Comparison of ENCODE assay signal across 12 cellular contexts in genomic region chr19:13033244-13033643, GRCh38. TPM values are rescaled to one million over a fixed set of nuclear protein-coding genes. Genes with fewer than 3 reads are reported as not detected.
DNase-seq lines count a peak whose midpoint lies in the region; ATAC-seq and TF ChIP-seq lines count a peak whose summit lies in the region.
"Had no signal": no experiment of that assay in that cellular context is flagged by ENCODE, and none has a peak within 500 bp of the region (broad histone marks: within the 10 kb centered on the region; RNA-seq: fewer than 3 reads in every experiment).

No MANE protein-coding gene starts in this region.

- no peaks in the 10 kb centered on the region for H3K9me3 ChIP-seq in mammary epithelial cell (replicated peaks; ENCODE audit: insufficient read depth, low read length)
- no peaks in the 10 kb centered on the region for H3K9me3 ChIP-seq in Caco-2

- H3K9ac ChIP-seq in mammary epithelial cell (ENCODE audit: insufficient read depth, low read length), result no peak overlapping the region

- no peaks in the 10 kb centered on the region for H4K20me1 ChIP-seq in mammary epithelial cell (ENCODE audit: insufficient read depth, low read length)

- no peaks in the 10 kb centered on the region for H3K9me3 Mint-ChIP-seq in stimulated activated naive CD8-positive, alpha-beta T cell treated with anti-CD3 and anti-CD28 coated beads, Interleukin-15, amount 100 ng/mL, for 72 hours
- no peaks in the 10 kb centered on the region for H3K9me3 Mint-ChIP-seq in Caco-2 (ENCODE audit: unreplicated experiment)
- H3K9me3 Mint-ChIP-seq: activated B cell treated with CpG ODN at 0.5 μM for 24 hours; activated naive CD4-positive, alpha-beta T cell treated with anti-CD3 and anti-CD28 coated beads, Interleukin-2, amount 50 U/mL, for 24 hours; CD4-positive, CD25-positive, alpha-beta regulatory T cell; nephron progenitor cell had no signal

- H3K27ac ChIP-seq in mammary epithelial cell (ENCODE audit: insufficient read depth, low read depth, low read length), result peak overlapping the region; percentile 97

- H3K4me1 ChIP-seq in mammary epithelial cell (ENCODE audit: insufficient read depth, low read length), result peaks cover 93% of the 10 kb centered on the region
- peaks cover 19% of the 10 kb centered on the region for H3K4me1 ChIP-seq in Caco-2

- BruUV-seq in mammary epithelial cell (replicated peaks; lab: Mats Ljungman, UMichigan) (no TSS peak), Caco-2 (replicated peaks; lab: Mats Ljungman, UMichigan) (no TSS peak)

- no peaks in the 10 kb centered on the region for H3K36me3 ChIP-seq in mammary epithelial cell (ENCODE audit: insufficient read depth, low read length)
- no peaks in the 10 kb centered on the region for H3K36me3 ChIP-seq in Caco-2 (ENCODE audit: control insufficient read depth, insufficient read depth, low read length)

- peak; percentile 35 for ATAC-seq in stimulated activated naive CD8-positive, alpha-beta T cell treated with anti-CD3 and anti-CD28 coated beads, Interleukin-15, amount 100 ng/mL, for 72 hours
- no peak for ATAC-seq in stimulated activated naive CD8-positive, alpha-beta T cell treated with anti-CD3 and anti-CD28 coated beads, Interleukin-15, Interleukin-2, amounts not matched to agents 100 U/mL and 50 U/mL, for 24 hours
- ATAC-seq in HG02588 (IDR thresholded peaks at IDR 0.05; ENCODE audit: unreplicated experiment), result no peak

- H3K4me1 Mint-ChIP-seq in stimulated activated naive CD8-positive, alpha-beta T cell treated with anti-CD3 and anti-CD28 coated beads, Interleukin-15, amount 100 ng/mL, for 72 hours, result peaks cover 41% of the 10 kb centered on the region
- peaks cover 25% of the 10 kb centered on the region for H3K4me1 Mint-ChIP-seq in Caco-2 (ENCODE audit: low read depth, unreplicated experiment)
- H3K4me1 Mint-ChIP-seq: activated B cell treated with CpG ODN at 0.5 μM for 24 hours; activated naive CD4-positive, alpha-beta T cell treated with anti-CD3 and anti-CD28 coated beads, Interleukin-2, amount 50 U/mL, for 24 hours had no signal

- no peaks in the 10 kb centered on the region for H3K27me3 Mint-ChIP-seq in stimulated activated naive CD8-positive, alpha-beta T cell treated with anti-CD3 and anti-CD28 coated beads, Interleukin-15, amount 100 ng/mL, for 72 hours
- peaks cover 2% of the 10 kb centered on the region for H3K27me3 Mint-ChIP-seq in Caco-2 (ENCODE audit: insufficient read depth, unreplicated experiment)
- H3K27me3 Mint-ChIP-seq: activated naive CD4-positive, alpha-beta T cell treated with anti-CD3 and anti-CD28 coated beads, Interleukin-2, amount 50 U/mL, for 24 hours had no signal

- DNase-seq in stimulated activated naive CD8-positive, alpha-beta T cell treated with anti-CD3 and anti-CD28 coated beads, Interleukin-15, amount 100 ng/mL, for 72 hours, result no peak
- DNase-seq in stimulated activated naive CD8-positive, alpha-beta T cell treated with anti-CD3 and anti-CD28 coated beads, Interleukin-15, Interleukin-2, amounts not matched to agents 100 U/mL and 50 U/mL, for 24 hours, result no peak
- DNase-seq in mammary epithelial cell (no peak), medulla oblongata (ENCODE audit: extremely low spot score) (peak; percentile 81), Caco-2 (no peak)
- no peak for DNase-seq in effector CD4-positive, alpha-beta T cell
- DNase-seq in activated CD4-positive, alpha-beta T cell treated with anti-CD3 and anti-CD28 coated beads, Interleukin-2, amount 50 U/mL, for 4 hours, result no peak
- DNase-seq: activated B cell treated with CpG ODN at 0.5 μM for 24 hours, nephron progenitor cell had no signal

- POLR2A ChIA-PET in Caco-2 (lab: Charles Lee), result no interaction called here

- no peak overlapping the region for H3K4me3 ChIP-seq in mammary epithelial cell (replicated peaks in 1 of 3; ENCODE audit: insufficient read depth in 1 of 3, low read depth in 2 of 3, low read length in 3 of 3)
- H3K4me3 ChIP-seq in Caco-2 (ENCODE audit: low read depth, low read length), result no peak overlapping the region

- peaks cover 94% of the 10 kb centered on the region for H3K79me2 ChIP-seq in mammary epithelial cell (ENCODE audit: insufficient read depth, low read length)

- H3K4me2 ChIP-seq in mammary epithelial cell (ENCODE audit: insufficient read depth, low read depth, low read length), result no peak overlapping the region

- no peaks in the 10 kb centered on the region for H3K36me3 Mint-ChIP-seq in Caco-2 (ENCODE audit: insufficient read depth, unreplicated experiment)
- H3K36me3 Mint-ChIP-seq: activated naive CD4-positive, alpha-beta T cell treated with anti-CD3 and anti-CD28 coated beads, Interleukin-2, amount 50 U/mL, for 24 hours; CD4-positive, CD25-positive, alpha-beta regulatory T cell had no signal

- H3K27me3 ChIP-seq in mammary epithelial cell (ENCODE audit: insufficient read depth, low read length) (no peaks in the 10 kb centered on the region), Caco-2 (replicated peaks; ENCODE audit: control insufficient read depth, insufficient read depth, low read length) (no peaks in the 10 kb centered on the region; the same call in none of the 2 replicates)

- CTCF ChIA-PET in mammary epithelial cell (lab: Charles Lee; ENCODE audit: low non-redundant PET) (interaction anchor here (0.9 to 2.2 kb wide), 3 partner anchors 22 to 28 kb away, joined by 4 to 15 read pairs (median 7); no protein-coding TSS in a partner anchor), Caco-2 (lab: Charles Lee) (interaction anchor here (1.1 to 1.7 kb wide), 2 partner anchors 34 to 56 kb away, joined by 3 to 10 read pairs; no protein-coding TSS in a partner anchor)

- intact Hi-C loops in mammary epithelial cell (cut with micrococcal nuclease), result loop anchor here (5.0 kb wide), 2 partner anchors 119 to 146 kb away; partner anchors contain the start of genes IER2, KLF1 and STX10
- intact Hi-C loops in Caco-2 (cut with micrococcal nuclease; ENCODE audit: unreplicated experiment), result loop anchor here (5.0 kb wide), 1 partner anchor 59 kb away; no protein-coding TSS in a partner anchor

- in situ Hi-C loops in mammary epithelial cell (cut with MboI; ENCODE audit: low sequenced_read_pairs in 2 of 2), result loop anchor here in 1 of 2 donors (5.0 kb wide), 1 partner anchor 41 kb away; no protein-coding TSS in a partner anchor

- H3K4me3 Mint-ChIP-seq in stimulated activated naive CD8-positive, alpha-beta T cell treated with anti-CD3 and anti-CD28 coated beads, Interleukin-15, amount 100 ng/mL, for 72 hours, result no peak overlapping the region
- no peak overlapping the region for H3K4me3 Mint-ChIP-seq in Caco-2 (ENCODE audit: unreplicated experiment)
- H3K4me3 Mint-ChIP-seq: activated B cell treated with CpG ODN at 0.5 μM for 24 hours; activated naive CD4-positive, alpha-beta T cell treated with anti-CD3 and anti-CD28 coated beads, Interleukin-2, amount 50 U/mL, for 24 hours; CD4-positive, CD25-positive, alpha-beta regulatory T cell; nephron progenitor cell had no signal

- no peak overlapping the region for H2AFZ ChIP-seq in mammary epithelial cell (ENCODE audit: low read depth, low read length)

- H3K27ac Mint-ChIP-seq in stimulated activated naive CD8-positive, alpha-beta T cell treated with anti-CD3 and anti-CD28 coated beads, Interleukin-15, amount 100 ng/mL, for 72 hours, result no peak overlapping the region
- no peak overlapping the region for H3K27ac Mint-ChIP-seq in Caco-2 (ENCODE audit: unreplicated experiment)
- H3K27ac Mint-ChIP-seq: activated B cell treated with CpG ODN at 0.5 μM for 24 hours; activated naive CD4-positive, alpha-beta T cell treated with anti-CD3 and anti-CD28 coated beads, Interleukin-2, amount 50 U/mL, for 24 hours; CD4-positive, CD25-positive, alpha-beta regulatory T cell; nephron progenitor cell had no signal

- peak in 1 of 2 donors; percentile 43 for TF ChIP-seq CTCF in mammary epithelial cell (conservative IDR thresholded peaks at IDR 0.05 in 1 of 2, IDR thresholded peaks at IDR 0.05 in 1 of 2; ENCODE audit: extremely low read depth in 1 of 2, insufficient read depth in 1 of 2, low read depth in 1 of 2, low read length in 2 of 2)
- TF ChIP-seq CTCF in Caco-2 (IDR thresholded peaks at IDR 0.05; ENCODE audit: insufficient read depth in 1 of 2, low read depth in 1 of 2, low read length in 1 of 2, severe bottlenecking in 1 of 2, unreplicated experiment in 1 of 2), result no peak

- WGBS in mammary epithelial cell (ENCODE audit: low coverage, missing lambda C conversion rate), result 100% methylated on average over 1 of the region's 1 CpG

- dilution Hi-C loops in mammary epithelial cell (cut with HindIII; ENCODE audit: low sequenced_read_pairs), result no loop called here

RNA-seq across cellular contexts. Expression of gene NFIX, which starts 38.0 kb away (rescaled TPM):
- 10 to 100 TPM; 43.2 to 76.1 TPM for total RNA-seq in mammary epithelial cell
- 24.5 TPM for polyA plus RNA-seq in mammary epithelial cell
- polyA minus RNA-seq in mammary epithelial cell, result 215 TPM
- 0.35 and 0.82 TPM in 2 replicates for total RNA-seq in Caco-2 (2022)

Comparison
In these comparisons a context has a peak if more than half of its experiments do, and no peak if none do; other contexts are left out.
1. RNA of gene NFIX, which starts 38.0 kb away (total RNA-seq): 43.2 to 76.1 TPM in mammary epithelial cell; 0.35 to 0.82 TPM in Caco-2; every median in the first group is over 10 times any median in the second.